In the genomic region with DNA sequence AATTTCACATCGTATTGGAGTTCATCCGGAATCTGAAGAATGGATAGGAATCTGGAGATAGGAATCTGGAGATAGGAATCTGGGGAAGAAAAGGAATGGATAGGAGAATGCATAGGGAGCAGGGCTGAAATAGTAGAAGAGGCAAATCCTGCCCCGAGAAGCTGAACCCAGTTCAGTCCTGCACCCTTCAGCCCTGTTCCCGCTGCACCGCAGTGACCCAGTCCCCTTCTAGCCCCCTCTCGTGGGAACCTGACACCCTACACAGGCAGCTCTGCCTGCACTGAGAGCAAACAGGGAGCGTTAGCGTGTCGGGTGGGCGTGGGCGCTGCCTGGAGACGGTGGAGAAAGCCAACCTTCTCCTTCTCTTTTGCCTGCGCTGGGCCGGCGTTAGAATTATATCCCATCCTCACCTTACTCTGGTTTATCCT, we compare ENCODE assay signal across 7 cellular contexts. TPM values are rescaled to one million over a fixed set of nuclear protein-coding genes. Genes with fewer than 3 reads are reported as not detected.
DNase-seq lines count a peak whose midpoint lies in the region; ATAC-seq and TF ChIP-seq lines count a peak whose summit lies in the region.
"Had no signal": no experiment of that assay in that cellular context is flagged by ENCODE, and none has a peak within 500 bp of the region (broad histone marks: within the 10 kb centered on the region; RNA-seq: fewer than 3 reads in every experiment).

No MANE protein-coding gene starts in this region.

- peak in 5 of 8 donors; percentile 19 to 54 (median 37) for ATAC-seq in heart right ventricle
- ATAC-seq in stimulated activated effector memory CD8-positive, alpha-beta T cell treated with anti-CD3 and anti-CD28 coated beads, Interleukin-12 subunit alpha, Interleukin-12 subunit beta, amount 100 ng/mL, for 72 hours: peak; percentile 27

- no peaks in the 10 kb centered on the region for H3K9me3 ChIP-seq in heart right ventricle

- H3K36me3 Mint-ChIP-seq in stimulated activated effector memory CD8-positive, alpha-beta T cell treated with anti-CD3 and anti-CD28 coated beads, Interleukin-12 subunit alpha, Interleukin-12 subunit beta, amount 100 ng/mL, for 72 hours: no peaks in the 10 kb centered on the region

- peak in 1 of 9 donors; percentile 9 for TF ChIP-seq CTCF in heart right ventricle (IDR thresholded peaks at IDR 0.05)

- peak; percentile 49 for DNase-seq in NCI-H1436 (lab: John Stamatoyannopoulos, UW)
- DNase-seq in NCI-H1436 treated with DMSO at 0.1 percent for 48 hours (lab: John Stamatoyannopoulos, UW): no peak
- DNase-seq in heart right ventricle: no peak
- no peak for DNase-seq in stimulated activated effector memory CD8-positive, alpha-beta T cell treated with anti-CD3 and anti-CD28 coated beads, Interleukin-12 subunit alpha, Interleukin-12 subunit beta, amount 100 ng/mL, for 72 hours (ENCODE audit: low spot score in 2 of 2)
- DNase-seq in NCI-H2171 treated with DMSO at 0.1 percent for 48 hours (lab: John Stamatoyannopoulos, UW): no peak
- no peak for DNase-seq in T-helper 2 cell

- intact Hi-C loops in heart right ventricle (cut with DNase I): loop anchor here in 3 of 10 donors (5.0 to 10.0 kb wide), 2 partner anchors 39 to 96 kb away; no protein-coding TSS in a partner anchor

- H3K4me3 ChIP-seq in heart right ventricle: peak overlapping the region in 9 of 10 donors; percentile 21 to 54 (median 46)

- peaks cover 3 to 16% (median 13%) of the 10 kb centered on the region in 9 donors for H3K4me1 ChIP-seq in heart right ventricle

- H3K27ac ChIP-seq in heart right ventricle: no peak overlapping the region

- H3K36me3 ChIP-seq in heart right ventricle: no peaks in the 10 kb centered on the region

- H3K4me1 Mint-ChIP-seq in stimulated activated effector memory CD8-positive, alpha-beta T cell treated with anti-CD3 and anti-CD28 coated beads, Interleukin-12 subunit alpha, Interleukin-12 subunit beta, amount 100 ng/mL, for 72 hours: no peaks in the 10 kb centered on the region

- H3K27ac Mint-ChIP-seq in stimulated activated effector memory CD8-positive, alpha-beta T cell treated with anti-CD3 and anti-CD28 coated beads, Interleukin-12 subunit alpha, Interleukin-12 subunit beta, amount 100 ng/mL, for 72 hours: no peak overlapping the region

- H3K27me3 ChIP-seq in heart right ventricle: peaks cover 5 to 80% (median 32%) of the 10 kb centered on the region in 7 donors

- H3K9me3 Mint-ChIP-seq in stimulated activated effector memory CD8-positive, alpha-beta T cell treated with anti-CD3 and anti-CD28 coated beads, Interleukin-12 subunit alpha, Interleukin-12 subunit beta, amount 100 ng/mL, for 72 hours: no peaks in the 10 kb centered on the region

- H3K4me3 Mint-ChIP-seq in stimulated activated effector memory CD8-positive, alpha-beta T cell treated with anti-CD3 and anti-CD28 coated beads, Interleukin-12 subunit alpha, Interleukin-12 subunit beta, amount 100 ng/mL, for 72 hours: no peak overlapping the region

- WGBS in heart right ventricle, 2 donors: 9 to 10% methylated on average over 15 of the region's 15 CpGs

RNA-seq across cellular contexts. Expression of gene CCKBR, which starts 1.1 kb away (rescaled TPM):
- total RNA-seq in heart right ventricle: not detected
- under 1 TPM in 1 of 2 donors, not detected in 1; 0.15 TPM for polyA plus RNA-seq in heart right ventricle
- total RNA-seq: mesenteric fat pad had no signal

RNA-seq across cellular contexts. Expression of gene CNGA4, which starts 19.7 kb away (rescaled TPM):
- total RNA-seq in heart right ventricle: under 1 TPM in 1 of 10 donors, not detected in 9; 0.13 TPM
- polyA plus RNA-seq in heart right ventricle: under 1 TPM in 1 of 2 donors, not detected in 1; 0.01 TPM
- total RNA-seq: mesenteric fat pad had no signal

RNA-seq across cellular contexts. Expression of gene FHIP1B, which starts 24.1 kb away (rescaled TPM):
- 10 to 100 TPM; 13.4 to 17.3 (median 14.3) TPM for total RNA-seq in heart right ventricle
- 10 to 100 TPM; 20.2 to 23.3 TPM for polyA plus RNA-seq in heart right ventricle

RNA-seq across cellular contexts. Expression of gene C11orf42, which starts 53.2 kb away (rescaled TPM):
- not detected for total RNA-seq in heart right ventricle
- polyA plus RNA-seq in heart right ventricle: not detected
- total RNA-seq: mesenteric fat pad had no signal

RNA-seq across cellular contexts. Expression of gene OR52W1, which starts 59.6 kb away (rescaled TPM):
- total RNA-seq in heart right ventricle: not detected
- not detected for polyA plus RNA-seq in heart right ventricle
- total RNA-seq: mesenteric fat pad had no signal
